1 cellular context compared by ENCODE assay signal in genomic region chr1:205287723-205288122, GRCh38.
TF ChIP-seq lines count a peak whose summit lies in the region.

No MANE protein-coding gene starts in this region.

TF ChIP-seq in HepG2, 621 proteins besides CTCF, POLR2A, EP300 and RAD21:
- no peak for TF ChIP-seq ZNF451 (CRISPR knock-in tag; IDR thresholded peaks at IDR 0.05)
- TF ChIP-seq U2AF1 (optimal IDR thresholded peaks at IDR 0.05; ENCODE audit: low read depth, low read length) = no peak
- TF ChIP-seq POLR2G (IDR thresholded peaks at IDR 0.05; ENCODE audit: low read depth, low read length) = no peak
- no peak for TF ChIP-seq ZNF788 (CRISPR knock-in tag; IDR thresholded peaks at IDR 0.05; ENCODE audit: borderline replicate concordance)
- TF ChIP-seq ZNF792 (CRISPR knock-in tag; IDR thresholded peaks at IDR 0.05) = no peak
- no peak for TF ChIP-seq FOXP1 (IDR thresholded peaks at IDR 0.05)
- TF ChIP-seq FOXP1 (CRISPR knock-in tag; IDR thresholded peaks at IDR 0.05) = no peak
- no peak for TF ChIP-seq ZBTB7B (CRISPR knock-in tag; IDR thresholded peaks at IDR 0.05)
- TF ChIP-seq HMGXB3 (CRISPR knock-in tag; IDR thresholded peaks at IDR 0.05; ENCODE audit: borderline replicate concordance) = no peak
- no peak for TF ChIP-seq ZNF619 (CRISPR knock-in tag; IDR thresholded peaks at IDR 0.05)
- no peak for TF ChIP-seq GABPA (IDR thresholded peaks at IDR 0.05; ENCODE audit: low read depth, low read length)
- no peak for TF ChIP-seq GABPA (CRISPR knock-in tag; IDR thresholded peaks at IDR 0.05; ENCODE audit: low read depth)
- TF ChIP-seq MAX (IDR thresholded peaks at IDR 0.05) = no peak
- TF ChIP-seq TFE3 (CRISPR knock-in tag; IDR thresholded peaks at IDR 0.05) = no peak
- TF ChIP-seq GPBP1L1 (CRISPR knock-in tag; IDR thresholded peaks at IDR 0.05) = no peak
- TF ChIP-seq CBX1 (IDR thresholded peaks at IDR 0.05; ENCODE audit: low read depth) = no peak
- TF ChIP-seq GTF3A (CRISPR knock-in tag; conservative IDR thresholded peaks at IDR 0.05) = no peak
- TF ChIP-seq SCMH1 (CRISPR knock-in tag; IDR thresholded peaks at IDR 0.05; ENCODE audit: borderline replicate concordance) = no peak
- no peak for TF ChIP-seq NR0B2 (CRISPR knock-in tag; IDR thresholded peaks at IDR 0.05)
TF ChIP-seq in HepG2: peak in this region for 0.
